ENCODE assay signal across 9 cellular contexts in the genomic region with DNA sequence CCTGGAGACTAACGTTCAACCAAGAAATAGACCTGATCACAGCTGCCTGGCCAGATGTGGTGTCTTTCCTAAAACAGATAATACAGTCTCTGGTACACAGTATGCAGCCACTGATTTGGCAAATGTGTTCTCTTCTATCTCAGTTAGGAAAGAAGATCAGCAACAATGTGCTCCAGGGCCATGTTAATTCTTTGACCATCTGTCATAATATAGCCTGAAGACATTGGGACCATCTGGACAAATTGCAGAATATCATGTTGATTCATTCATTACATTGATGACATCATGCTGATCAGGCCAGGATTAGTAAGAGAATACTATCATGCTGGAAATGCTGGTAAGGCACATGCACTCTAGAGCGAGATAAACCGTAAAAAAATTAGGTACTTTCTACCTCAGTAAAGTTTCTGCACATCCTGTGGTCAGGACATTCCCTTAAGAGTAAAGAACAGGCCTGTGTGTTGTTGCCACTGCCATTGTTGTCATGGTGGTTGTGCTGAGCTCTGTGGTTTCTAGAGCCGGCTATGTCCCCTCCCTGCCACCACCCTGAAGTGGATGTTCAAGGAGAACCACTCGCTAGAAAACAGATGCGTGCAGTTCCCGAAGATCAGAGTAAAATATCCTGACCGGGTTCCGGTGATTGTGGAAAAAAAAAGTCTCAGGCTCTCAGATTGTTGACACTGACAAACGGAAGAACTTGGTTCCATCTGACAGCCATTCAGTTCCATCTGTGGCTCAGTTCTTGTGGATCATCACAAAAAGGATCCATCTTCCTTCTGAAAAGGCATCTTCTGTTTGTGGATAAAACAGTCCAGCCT. TPM values are rescaled to one million over a fixed set of nuclear protein-coding genes. Genes with fewer than 3 reads are reported as not detected.
DNase-seq lines count a peak whose midpoint lies in the region; ATAC-seq and TF ChIP-seq lines count a peak whose summit lies in the region.
"Had no signal": no experiment of that assay in that cellular context is flagged by ENCODE, and none has a peak within 500 bp of the region (broad histone marks: within the 10 kb centered on the region; RNA-seq: fewer than 3 reads in every experiment).

No MANE protein-coding gene starts in this region.

- no peaks in the 10 kb centered on the region for H3K9me3 Mint-ChIP-seq in activated B cell treated with CpG ODN at 0.5 μM for 24 hours
- no peaks in the 10 kb centered on the region for H3K9me3 Mint-ChIP-seq in stimulated activated naive B cell treated with anti-CD40 and anti-IgM and Interleukin-4, amounts not matched to agents 10 μg/mL and 1 μg/mL and 100 μg/mL, for 72 hours

- H3K27ac ChIP-seq in ascending aorta, result no peak overlapping the region
- H3K27ac ChIP-seq: parathyroid adenoma had no signal

- no peaks in the 10 kb centered on the region for H3K36me3 ChIP-seq in ascending aorta

- no peak overlapping the region for H3K27ac Mint-ChIP-seq in activated B cell treated with CpG ODN at 0.5 μM for 24 hours
- no peak overlapping the region for H3K27ac Mint-ChIP-seq in stimulated activated naive B cell treated with anti-CD40 and anti-IgM and Interleukin-4, amounts not matched to agents 10 μg/mL and 1 μg/mL and 100 μg/mL, for 72 hours

- H3K27me3 Mint-ChIP-seq in activated B cell treated with CpG ODN at 0.5 μM for 24 hours, result no peaks in the 10 kb centered on the region
- H3K27me3 Mint-ChIP-seq in stimulated activated naive B cell treated with anti-CD40 and anti-IgM and Interleukin-4, amounts not matched to agents 10 μg/mL and 1 μg/mL and 100 μg/mL, for 72 hours, result no peaks in the 10 kb centered on the region

- POLR2A ChIA-PET in activated B cell treated with CpG ODN at 0.5 μM for 24 hours (lab: Charles Lee), result no interaction called here

- no peak overlapping the region for H3K4me3 ChIP-seq in ascending aorta

- intact Hi-C loops in activated B cell treated with CpG ODN at 0.5 μM for 24 hours (cut with micrococcal nuclease), result loop anchor here (10.0 kb wide), 2 partner anchors 95 to 1425 kb away; a partner anchor contains a TSS
- intact Hi-C loops in ascending aorta (cut with DNase I), result no loop called here

- no peaks in the 10 kb centered on the region for H3K9me3 ChIP-seq in ascending aorta

- peak; percentile 71 for ATAC-seq in GM18858 (IDR thresholded peaks at IDR 0.05; ENCODE audit: unreplicated experiment)
- ATAC-seq in HG03097 (IDR thresholded peaks at IDR 0.05; ENCODE audit: low FRiP score, unreplicated experiment), result peak; percentile 53
- ATAC-seq in activated B cell treated with CpG ODN at 0.5 μM for 24 hours (ENCODE audit: low read depth), result peak; percentile 57
- ATAC-seq in stimulated activated naive B cell treated with anti-CD40 and anti-IgM and Interleukin-4, amounts not matched to agents 10 μg/mL and 1 μg/mL and 100 μg/mL, for 72 hours (replicated peaks), result peak; percentile 54 to 84
- ATAC-seq in GM18505 (IDR thresholded peaks at IDR 0.05; ENCODE audit: unreplicated experiment), result no peak

- TF ChIP-seq CTCF in activated B cell treated with CpG ODN at 0.5 μM for 24 hours (IDR thresholded peaks at IDR 0.05) (no peak), ascending aorta (IDR thresholded peaks at IDR 0.05) (no peak)

- no peak overlapping the region for H3K4me3 Mint-ChIP-seq in activated B cell treated with CpG ODN at 0.5 μM for 24 hours
- no peak overlapping the region for H3K4me3 Mint-ChIP-seq in stimulated activated naive B cell treated with anti-CD40 and anti-IgM and Interleukin-4, amounts not matched to agents 10 μg/mL and 1 μg/mL and 100 μg/mL, for 72 hours

- no peaks in the 10 kb centered on the region for H3K4me1 ChIP-seq in ascending aorta
- H3K4me1 ChIP-seq: parathyroid adenoma had no signal

- no peaks in the 10 kb centered on the region for H3K36me3 Mint-ChIP-seq in activated B cell treated with CpG ODN at 0.5 μM for 24 hours (ENCODE audit: low read depth)
- no peaks in the 10 kb centered on the region for H3K36me3 Mint-ChIP-seq in stimulated activated naive B cell treated with anti-CD40 and anti-IgM and Interleukin-4, amounts not matched to agents 10 μg/mL and 1 μg/mL and 100 μg/mL, for 72 hours

- DNase-seq in AG08395 (ENCODE audit: low spot score), result peak; percentile 61
- DNase-seq in activated B cell treated with CpG ODN at 0.5 μM for 24 hours, result no peak
- DNase-seq in stimulated activated naive B cell treated with anti-CD40 and anti-IgM and Interleukin-4, amounts not matched to agents 10 μg/mL and 1 μg/mL and 100 μg/mL, for 72 hours, result no peak
- DNase-seq in amygdala (lab: John Stamatoyannopoulos, UW), result no peak
- DNase-seq in ascending aorta (ENCODE audit: low spot score in 2 of 2), result no peak

- H3K27me3 ChIP-seq in ascending aorta, result no peaks in the 10 kb centered on the region

- peaks cover 7% of the 10 kb centered on the region for H3K4me1 Mint-ChIP-seq in activated B cell treated with CpG ODN at 0.5 μM for 24 hours
- H3K4me1 Mint-ChIP-seq in stimulated activated naive B cell treated with anti-CD40 and anti-IgM and Interleukin-4, amounts not matched to agents 10 μg/mL and 1 μg/mL and 100 μg/mL, for 72 hours, result no peaks in the 10 kb centered on the region

- CTCF ChIA-PET in activated B cell treated with CpG ODN at 0.5 μM for 24 hours (lab: Charles Lee), result no interaction called here

- TF ChIP-seq POLR2A in GM18505 (IDR thresholded peaks at IDR 0.05; ENCODE audit: borderline replicate concordance, extremely low read depth, insufficient read depth, insufficient read length), result no peak

RNA-seq across cellular contexts. Expression of a gene that starts 6.4 kb away (rescaled TPM):
- total RNA-seq in activated B cell treated with CpG ODN at 0.5 μM for 24 hours (6.4 and 6.9 TPM in 2 replicates), ascending aorta (5.2 TPM)
